Comparison of ENCODE assay signal across 18 cellular contexts in the genomic region with DNA sequence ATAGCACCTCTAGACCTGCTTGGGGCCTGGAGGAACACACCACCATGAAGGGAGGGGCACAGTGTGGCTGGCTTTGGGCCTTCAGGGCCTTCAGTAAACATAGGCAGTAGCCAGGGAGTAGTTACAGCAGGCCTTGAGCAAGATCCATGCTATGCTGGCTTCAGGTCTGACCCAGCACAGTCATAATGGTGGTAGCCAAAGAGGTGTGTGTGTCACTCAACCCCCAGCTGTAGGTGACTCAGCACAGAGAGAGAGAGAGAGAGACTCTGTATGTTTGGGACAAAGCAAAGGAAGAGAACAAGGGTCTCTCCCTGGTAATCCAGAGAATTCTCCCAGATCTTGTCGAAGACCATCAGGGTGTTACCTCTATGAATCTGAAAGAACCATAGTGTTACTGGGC.
DNase-seq lines count a peak whose midpoint lies in the region; ATAC-seq and TF ChIP-seq lines count a peak whose summit lies in the region.
"Had no signal": no experiment of that assay in that cellular context is flagged by ENCODE, and none has a peak within 500 bp of the region (broad histone marks: within the 10 kb centered on the region; RNA-seq: fewer than 3 reads in every experiment).

No MANE protein-coding gene starts in this region.

- H4K20me1 ChIP-seq in SK-N-SH (ENCODE audit: insufficient read depth) = no peaks in the 10 kb centered on the region

- H3K4me1 ChIP-seq in foreskin keratinocyte (no peaks in the 10 kb centered on the region), SK-N-SH (ENCODE audit: control insufficient read depth in 1 of 2, insufficient read depth in 2 of 2, low read depth in 1 of 2, low read length in 1 of 2) (no peaks in the 10 kb centered on the region), ascending aorta (no peaks in the 10 kb centered on the region)
- H3K4me1 ChIP-seq: SJCRH30 had no signal

- H3K79me2 ChIP-seq in SK-N-SH (ENCODE audit: insufficient read depth) = no peaks in the 10 kb centered on the region

- no peak for TF ChIP-seq EP300 in SK-N-SH (IDR thresholded peaks at IDR 0.05; ENCODE audit: borderline replicate concordance in 1 of 2, low read depth in 1 of 2, low read length in 1 of 2)

- ATAC-seq in foreskin keratinocyte = peak; percentile 73
- ATAC-seq in Right ventricle myocardium superior (ENCODE audit: poor library complexity) = no peak
- ATAC-seq: GM12878, GM23338 had no signal

- H3K27ac ChIP-seq in foreskin keratinocyte (no peak overlapping the region), SK-N-SH (ENCODE audit: low read depth in 2 of 2, low read length in 1 of 2) (no peak overlapping the region), ascending aorta (no peak overlapping the region)
- H3K27ac ChIP-seq: 22Rv1, SJCRH30 had no signal

- no peak overlapping the region for H2AFZ ChIP-seq in SK-N-SH (ENCODE audit: low read depth)
- H2AFZ ChIP-seq: GM23338 had no signal

- CTCF ChIA-PET in SK-N-SH (lab: Yijun Ruan, JAX) = no interaction called here

- H3F3A ChIP-seq in SK-N-SH (replicated peaks; ENCODE audit: insufficient read depth) = no peaks in the 10 kb centered on the region

- intact Hi-C loops in Right ventricle myocardium superior (cut with DNase I) (no loop called here), ascending aorta (cut with DNase I) (no loop called here)

- no peak for TF ChIP-seq RAD21 in SK-N-SH (IDR thresholded peaks at IDR 0.05; ENCODE audit: low read length)

- H3K36me3 ChIP-seq in SK-N-SH (replicated peaks in 1 of 2; ENCODE audit: control insufficient read depth in 1 of 2, insufficient read depth in 2 of 2, low read length in 1 of 2) = no peaks in the 10 kb centered on the region
- H3K36me3 ChIP-seq in ascending aorta = no peaks in the 10 kb centered on the region
- H3K36me3 ChIP-seq: SJCRH30 had no signal

- DNase-seq in DMS53 (lab: John Stamatoyannopoulos, UW) (peak; percentile 62), DMS53 treated with DMSO at 0.1 percent for 48 hours (lab: John Stamatoyannopoulos, UW; ENCODE audit: unreplicated experiment) (no peak), T1000 (lab: John Stamatoyannopoulos, UW) (peak; percentile 7), foreskin keratinocyte (peak; percentile 3 to 24), T-helper 2 cell (no peak), Right ventricle myocardium superior (no peak), SK-N-SH (no peak), ascending aorta (ENCODE audit: low spot score in 2 of 2) (no peak)
- DNase-seq: CD4-positive, alpha-beta memory T cell; DMS79 treated with DMSO at 0.1 percent for 48 hours; GDM1; NCI-H1105 treated with DMSO at 0.1 percent for 48 hours; NCI-H187; NCI-H69; SJCRH30 had no signal

- WGBS in SK-N-SH (ENCODE audit: low lambda C conversion rate) = 47% methylated on average over 1 of the region's 1 CpG

- H3K9ac ChIP-seq in SK-N-SH = no peak overlapping the region

- H3K4me3 ChIP-seq in SK-N-SH (ENCODE audit: low read depth in 2 of 2, low read length in 1 of 2) (no peak overlapping the region), ascending aorta (no peak overlapping the region)
- H3K4me3 ChIP-seq: GM12878, GM23338, SJCRH30 had no signal

- POLR2A ChIA-PET in SK-N-SH (lab: Yijun Ruan, JAX) = no interaction called here

- H3K9me2 ChIP-seq in SK-N-SH = 0 out of 2 replicates have a peak, but pooled peaks cover 4% of the 10 kb centered on the region

- H3K27me3 ChIP-seq in foreskin keratinocyte = no peaks in the 10 kb centered on the region
- H3K27me3 ChIP-seq in SK-N-SH (ENCODE audit: insufficient read depth) = no peaks in the 10 kb centered on the region
- no peaks in the 10 kb centered on the region for H3K27me3 ChIP-seq in ascending aorta
- H3K27me3 ChIP-seq: SJCRH30 had no signal

- TF ChIP-seq CTCF in foreskin keratinocyte (conservative IDR thresholded peaks at IDR 0.05) (no peak), SK-N-SH (IDR thresholded peaks at IDR 0.05) (no peak), ascending aorta (IDR thresholded peaks at IDR 0.05) (no peak)

- no peak overlapping the region for H3K4me2 ChIP-seq in SK-N-SH
- H3K4me2 ChIP-seq: GM23338 had no signal

- H3K9me3 ChIP-seq in SK-N-SH = no peaks in the 10 kb centered on the region
- H3K9me3 ChIP-seq in ascending aorta = peaks cover 0 to 9% of the 10 kb centered on the region in 2 donors
- H3K9me3 ChIP-seq: SJCRH30 had no signal

TF ChIP-seq in SK-N-SH, 30 proteins besides CTCF, POLR2A, EP300 and RAD21:
- TF ChIP-seq TAF1 (IDR thresholded peaks at IDR 0.05; ENCODE audit: borderline replicate concordance, low read depth, low read length) (no peak), ELF1 (IDR thresholded peaks at IDR 0.05) (no peak), FOXM1 (IDR thresholded peaks at IDR 0.05; ENCODE audit: low read depth) (no peak), FOXJ3 (CRISPR knock-in tag; IDR thresholded peaks at IDR 0.05) (no peak), TCF12 (IDR thresholded peaks at IDR 0.05) (no peak), JUND (IDR thresholded peaks at IDR 0.05) (no peak), GABPA (IDR thresholded peaks at IDR 0.05; ENCODE audit: low read depth) (no peak), TEAD4 (IDR thresholded peaks at IDR 0.05; ENCODE audit: borderline replicate concordance, insufficient read depth) (no peak), EZH2phosphoT487 (IDR thresholded peaks at IDR 0.05; ENCODE audit: borderline replicate concordance, low read depth) (no peak), SIN3A (IDR thresholded peaks at IDR 0.05; ENCODE audit: borderline replicate concordance, low read depth, low read length) (no peak), RFX5 (IDR thresholded peaks at IDR 0.05; ENCODE audit: low read length) (no peak), NRF1 (IDR thresholded peaks at IDR 0.05; ENCODE audit: low read depth, low read length) (no peak)
- TF ChIP-seq, protein P1, sequence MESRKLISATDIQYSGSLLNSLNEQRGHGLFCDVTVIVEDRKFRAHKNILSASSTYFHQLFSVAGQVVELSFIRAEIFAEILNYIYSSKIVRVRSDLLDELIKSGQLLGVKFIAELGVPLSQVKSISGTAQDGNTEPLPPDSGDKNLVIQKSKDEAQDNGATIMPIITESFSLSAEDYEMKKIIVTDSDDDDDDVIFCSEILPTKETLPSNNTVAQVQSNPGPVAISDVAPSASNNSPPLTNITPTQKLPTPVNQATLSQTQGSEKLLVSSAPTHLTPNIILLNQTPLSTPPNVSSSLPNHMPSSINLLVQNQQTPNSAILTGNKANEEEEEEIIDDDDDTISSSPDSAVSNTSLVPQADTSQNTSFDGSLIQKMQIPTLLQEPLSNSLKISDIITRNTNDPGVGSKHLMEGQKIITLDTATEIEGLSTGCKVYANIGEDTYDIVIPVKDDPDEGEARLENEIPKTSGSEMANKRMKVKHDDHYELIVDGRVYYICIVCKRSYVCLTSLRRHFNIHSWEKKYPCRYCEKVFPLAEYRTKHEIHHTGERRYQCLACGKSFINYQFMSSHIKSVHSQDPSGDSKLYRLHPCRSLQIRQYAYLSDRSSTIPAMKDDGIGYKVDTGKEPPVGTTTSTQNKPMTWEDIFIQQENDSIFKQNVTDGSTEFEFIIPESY (IDR thresholded peaks at IDR 0.05; ENCODE audit: borderline replicate concordance, low read depth) = no peak

Comparison
In these comparisons a context has a peak if more than half of its experiments do, and no peak if none do; other contexts are left out.
1. DNase-seq: peak in DMS53 (single experiment), T1000 (single experiment) and foreskin keratinocyte (2 of 2); none in DMS53 treated with DMSO at 0.1 percent for 48 hours (single experiment), T-helper 2 cell (0 of 5), Right ventricle myocardium superior (single experiment), SK-N-SH (single experiment) and ascending aorta (0 of 2).